19 cellular contexts compared by ENCODE assay signal in genomic region chr5:172623313-172623980, GRCh38.
"Had no signal": no experiment of that assay in that cellular context is flagged by ENCODE, and none has a peak within 500 bp of the region (broad histone marks: within the 10 kb centered on the region; RNA-seq: fewer than 3 reads in every experiment).

No MANE protein-coding gene starts in this region.

- ATAC-seq: esophagus mucosa; heart left ventricle; stimulated activated naive CD8-positive, alpha-beta T cell treated with anti-CD3 and anti-CD28 coated beads, Interleukin-15, Interleukin-2, amounts not matched to agents 100 U/mL and 50 U/mL, for 24 hours had no signal

- H3K9me3 ChIP-seq: heart left ventricle, right atrium auricular region, suprapubic skin, thyroid gland, upper lobe of left lung, vagina had no signal

- H3K27ac ChIP-seq: right atrium auricular region, suprapubic skin, thyroid gland, upper lobe of left lung, vagina had no signal

- FAIRE-seq: endometrium, frontal cortex, islet of Langerhans, small intestine had no signal

- H3K4me1 ChIP-seq: right atrium auricular region, suprapubic skin, thyroid gland, upper lobe of left lung, vagina had no signal

- H3K4me3 ChIP-seq: heart left ventricle, right atrium auricular region, suprapubic skin, thyroid gland, upper lobe of left lung, vagina had no signal

- DNase-seq: cortex of kidney; effector memory CD4-positive, alpha-beta T cell; kidney glomerular epithelial cell; mammary epithelial cell; posterior cingulate gyrus; stimulated activated CD4-positive, alpha-beta T cell treated with anti-CD3 and anti-CD28 coated beads, Interleukin-2, amount 100 ng/mL, for 48 hours; stimulated activated CD8-positive, alpha-beta memory T cell treated with anti-CD3 and anti-CD28 coated beads, Interleukin-4, amount 100 ng/mL, for 48 hours; stimulated activated naive CD8-positive, alpha-beta T cell treated with anti-CD3 and anti-CD28 coated beads, Interleukin-15, Interleukin-2, amounts not matched to agents 100 U/mL and 50 U/mL, for 24 hours; thyroid gland; upper lobe of left lung had no signal

- H3K27me3 ChIP-seq: heart left ventricle, right atrium auricular region, suprapubic skin, thyroid gland, upper lobe of left lung, vagina had no signal

- H3K36me3 ChIP-seq: heart left ventricle, right atrium auricular region, suprapubic skin, thyroid gland, upper lobe of left lung, vagina had no signal
